Comparison of ENCODE assay signal across 8 cellular contexts in genomic region chr11:83827940-83828554, GRCh38.
DNase-seq lines count a peak whose midpoint lies in the region; ATAC-seq and TF ChIP-seq lines count a peak whose summit lies in the region.

No MANE protein-coding gene starts in this region.

- intact Hi-C loops in Caco-2 (cut with micrococcal nuclease; ENCODE audit: unreplicated experiment) (loop anchor here (1.0 to 5.0 kb wide), 5 partner anchors 319 to 714 kb away; no protein-coding TSS in a partner anchor), prostate gland (cut with DNase I) (no loop called here)

- POLR2A ChIA-PET in Caco-2 (lab: Charles Lee), result no interaction called here

- H3K9ac ChIP-seq in NT2/D1 (ENCODE audit: insufficient read length, low read depth) (no peak overlapping the region), neural progenitor cell (no peak overlapping the region)

- no peaks in the 10 kb centered on the region for H3K36me3 ChIP-seq in Caco-2 (ENCODE audit: control insufficient read depth, insufficient read depth, low read length)
- no peaks in the 10 kb centered on the region for H3K36me3 ChIP-seq in NT2/D1 (ENCODE audit: insufficient read depth, insufficient read length, low read length)
- H3K36me3 ChIP-seq in neural progenitor cell, result no peaks in the 10 kb centered on the region
- no peaks in the 10 kb centered on the region for H3K36me3 ChIP-seq in prostate gland

- peak overlapping the region; percentile 2 for H2AFZ ChIP-seq in neural progenitor cell (replicated peaks)

- TF ChIP-seq POLR2A in prostate gland (IDR thresholded peaks at IDR 0.05), result no peak

- TF ChIP-seq CTCF in Caco-2 (IDR thresholded peaks at IDR 0.05; ENCODE audit: insufficient read depth in 1 of 2, low read depth in 1 of 2, low read length in 1 of 2, severe bottlenecking in 1 of 2, unreplicated experiment in 1 of 2) (peak; percentile 78), neural progenitor cell (IDR thresholded peaks at IDR 0.05) (peak; percentile 72), prostate gland (IDR thresholded peaks at IDR 0.05) (peak in 2 of 4 experiments; percentile 33 to 34)

- no peak overlapping the region for H3K4me3 ChIP-seq in Caco-2 (ENCODE audit: low read depth, low read length)
- no peak overlapping the region for H3K4me3 ChIP-seq in NT2/D1 (ENCODE audit: insufficient read length, low read depth)
- H3K4me3 ChIP-seq in neural progenitor cell, result no peak overlapping the region
- no peak overlapping the region for H3K4me3 ChIP-seq in prostate gland

- H3K4me1 Mint-ChIP-seq in Caco-2 (ENCODE audit: low read depth, unreplicated experiment) (no peaks in the 10 kb centered on the region), neural progenitor cell (no peaks in the 10 kb centered on the region)

- no peaks in the 10 kb centered on the region for H3K27me3 ChIP-seq in Caco-2 (replicated peaks; ENCODE audit: control insufficient read depth, insufficient read depth, low read length)
- no peaks in the 10 kb centered on the region for H3K27me3 ChIP-seq in NT2/D1 (ENCODE audit: insufficient read depth, insufficient read length)
- H3K27me3 ChIP-seq in neural progenitor cell, result no peaks in the 10 kb centered on the region
- no peaks in the 10 kb centered on the region for H3K27me3 ChIP-seq in prostate gland (replicated peaks; ENCODE audit: insufficient read depth)

- WGBS in prostate gland, result 50% methylated on average over 5 of the region's 5 CpGs

- H3K27ac Mint-ChIP-seq in Caco-2 (ENCODE audit: unreplicated experiment) (no peak overlapping the region), neural progenitor cell (no peak overlapping the region)

- no TSS peak for BruUV-seq in Caco-2 (replicated peaks; lab: Mats Ljungman, UMichigan)

- no peak overlapping the region for H3K4me2 ChIP-seq in neural progenitor cell

- H3K4me3 Mint-ChIP-seq in Caco-2 (ENCODE audit: unreplicated experiment) (no peak overlapping the region), neural progenitor cell (no peak overlapping the region)

- H3F3A ChIP-seq in neural progenitor cell (ENCODE audit: low read depth), result no peaks in the 10 kb centered on the region

- H3K36me3 Mint-ChIP-seq in Caco-2 (ENCODE audit: insufficient read depth, unreplicated experiment) (no peaks in the 10 kb centered on the region), neural progenitor cell (no peaks in the 10 kb centered on the region)

- H3K27me3 Mint-ChIP-seq in Caco-2 (ENCODE audit: insufficient read depth, unreplicated experiment) (peaks cover 10% of the 10 kb centered on the region), neural progenitor cell (ENCODE audit: insufficient read depth, low read depth) (peaks cover 2% of the 10 kb centered on the region)

- DNase-seq in Caco-2, result peak in 1 of 2 experiments; percentile 54
- DNase-seq in NT2/D1 (ENCODE audit: low read depth, low spot score), result peak; percentile 44
- DNase-seq in dermis microvascular lymphatic vessel endothelial cell (ENCODE audit: low read depth in 2 of 2), result peak; percentile 23 to 30
- DNase-seq in neural progenitor cell (ENCODE audit: low spot score), result peak; percentile 65
- DNase-seq in activated CD4-positive, CD25-positive, alpha-beta regulatory T cell (lab: John Stamatoyannopoulos, UW), result no peak
- no peak for DNase-seq in prostate gland (ENCODE audit: low spot score)

- H3K4me1 ChIP-seq in Caco-2 (no peaks in the 10 kb centered on the region), NT2/D1 (ENCODE audit: insufficient read depth, insufficient read length) (no peaks in the 10 kb centered on the region), neural progenitor cell (no peaks in the 10 kb centered on the region), prostate gland (replicated peaks) (no peaks in the 10 kb centered on the region)

- H3K9me3 ChIP-seq in Caco-2, result no peaks in the 10 kb centered on the region
- no peaks in the 10 kb centered on the region for H3K9me3 ChIP-seq in NT2/D1 (ENCODE audit: insufficient read depth, low read length)
- no peaks in the 10 kb centered on the region for H3K9me3 ChIP-seq in neural progenitor cell (ENCODE audit: low read depth)
- H3K9me3 ChIP-seq in prostate gland, result no peaks in the 10 kb centered on the region

- no peak overlapping the region for H3K27ac ChIP-seq in neural progenitor cell
- H3K27ac ChIP-seq in prostate gland, result no peak overlapping the region

- H4K20me1 ChIP-seq in neural progenitor cell (ENCODE audit: low read depth), result no peaks in the 10 kb centered on the region

- H3K79me2 ChIP-seq in neural progenitor cell (ENCODE audit: low read depth), result no peaks in the 10 kb centered on the region

- CTCF ChIA-PET in Caco-2 (lab: Charles Lee), result interaction anchor here (0.6 to 1.5 kb wide), 8 partner anchors 9 to 696 kb away, joined by 3 to 17 read pairs (median 4); no protein-coding TSS in a partner anchor

- ATAC-seq in GM19328 (IDR thresholded peaks at IDR 0.05; ENCODE audit: unreplicated experiment) (peak; percentile 83), HG03432 (IDR thresholded peaks at IDR 0.05; ENCODE audit: unreplicated experiment) (peak; percentile 81)

- H3K9me3 Mint-ChIP-seq in Caco-2 (ENCODE audit: unreplicated experiment) (no peaks in the 10 kb centered on the region), neural progenitor cell (no peaks in the 10 kb centered on the region)

Comparison
In these comparisons a context has a peak if more than half of its experiments do, and no peak if none do; other contexts are left out.
1. DNase-seq: peak in NT2/D1 (single experiment), dermis microvascular lymphatic vessel endothelial cell (2 of 2) and neural progenitor cell (single experiment); none in activated CD4-positive, CD25-positive, alpha-beta regulatory T cell (0 of 4) and prostate gland (single experiment).